ENCODE assay signal across 9 cellular contexts in the genomic region with DNA sequence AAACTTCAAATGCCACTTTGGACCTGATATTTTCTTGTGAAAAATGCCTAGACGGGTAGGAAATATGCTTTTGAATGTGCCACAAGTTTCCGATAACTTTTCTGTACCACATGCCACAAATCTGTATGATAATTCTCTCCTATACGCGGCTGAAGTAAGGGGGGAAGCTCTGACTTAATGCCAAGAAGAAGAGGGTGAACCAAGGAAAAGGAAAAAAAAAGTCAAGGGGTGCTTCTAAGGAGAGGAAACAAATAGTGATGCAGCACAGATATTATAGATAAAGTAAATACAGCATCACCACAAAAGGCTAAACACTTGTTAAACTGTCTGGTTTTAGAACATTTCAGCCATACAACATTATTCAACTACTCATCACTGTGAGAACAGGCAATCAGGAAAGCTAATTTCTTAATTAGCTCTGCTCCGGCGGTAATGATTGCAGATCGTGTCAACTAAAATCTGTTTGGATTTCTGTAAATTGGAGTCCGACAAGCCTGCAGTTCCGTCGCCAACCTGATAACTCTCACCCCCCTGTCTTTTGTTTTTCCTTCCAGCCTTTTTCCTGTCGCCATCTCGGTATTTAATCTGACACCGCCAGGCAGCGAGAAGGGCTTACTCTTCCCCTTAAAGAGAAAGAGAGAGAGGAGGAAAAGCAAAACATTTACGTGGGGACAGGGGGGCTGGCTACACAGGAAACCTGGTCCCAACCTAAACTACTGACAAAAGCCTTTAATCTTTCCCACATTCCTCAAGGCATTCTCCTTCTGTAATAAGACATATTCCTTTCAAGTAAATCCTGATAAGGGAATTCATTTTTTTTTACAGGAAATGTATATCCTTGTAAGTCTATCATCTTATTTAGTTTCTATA.
DNase-seq lines count a peak whose midpoint lies in the region; ATAC-seq lines count a peak whose summit lies in the region.
"Had no signal": no experiment of that assay in that cellular context is flagged by ENCODE, and none has a peak within 500 bp of the region (broad histone marks: within the 10 kb centered on the region; RNA-seq: fewer than 3 reads in every experiment).

No MANE protein-coding gene starts in this region.

- no peaks in the 10 kb centered on the region for H3K27me3 Mint-ChIP-seq in activated T-helper 17 cell treated with anti-CD3 and anti-CD28 coated beads, Interleukin-2, amount 50 U/mL, for 72 hours

- H3K4me1 Mint-ChIP-seq in activated T-helper 17 cell treated with anti-CD3 and anti-CD28 coated beads, Interleukin-2, amount 50 U/mL, for 72 hours = peaks cover 24% of the 10 kb centered on the region

- no peak for ATAC-seq in activated T-helper 17 cell treated with anti-CD3 and anti-CD28 coated beads, Interleukin-2, amount 50 U/mL, for 72 hours (replicated peaks)

- peak overlapping the region; percentile 92 for H3K27ac ChIP-seq in substantia nigra (ENCODE audit: low read depth, low read length, poor library complexity, severe bottlenecking)

- H3K36me3 Mint-ChIP-seq in activated T-helper 17 cell treated with anti-CD3 and anti-CD28 coated beads, Interleukin-2, amount 50 U/mL, for 72 hours (ENCODE audit: low read depth) = no peaks in the 10 kb centered on the region
- H3K36me3 Mint-ChIP-seq: CD4-positive, CD25-positive, alpha-beta regulatory T cell had no signal

- H3K9me3 Mint-ChIP-seq in activated T-helper 17 cell treated with anti-CD3 and anti-CD28 coated beads, Interleukin-2, amount 50 U/mL, for 72 hours = no peaks in the 10 kb centered on the region
- H3K9me3 Mint-ChIP-seq: CD4-positive, CD25-positive, alpha-beta regulatory T cell had no signal

- DNase-seq in NCI-H1694 (lab: John Stamatoyannopoulos, UW) (peak; percentile 7), NCI-H1694 treated with DMSO at 0.1 percent for 48 hours (lab: John Stamatoyannopoulos, UW) (no peak), islet precursor cell (peak; percentile 87), substantia nigra (lab: John Stamatoyannopoulos, UW) (peak in 1 of 49 donors; percentile 25), globus pallidus (ENCODE audit: low spot score) (no peak)
- DNase-seq in stimulated activated naive CD4-positive, alpha-beta T cell (lab: John Stamatoyannopoulos, UW) = no peak
- no peak for DNase-seq in activated naive CD4-positive, alpha-beta T cell (lab: John Stamatoyannopoulos, UW)
- DNase-seq: CD4-positive, CD25-positive, alpha-beta regulatory T cell had no signal

- peak overlapping the region; percentile 71 for H3K4me3 Mint-ChIP-seq in activated T-helper 17 cell treated with anti-CD3 and anti-CD28 coated beads, Interleukin-2, amount 50 U/mL, for 72 hours
- H3K4me3 Mint-ChIP-seq: CD4-positive, CD25-positive, alpha-beta regulatory T cell had no signal

- H3K27ac Mint-ChIP-seq in activated T-helper 17 cell treated with anti-CD3 and anti-CD28 coated beads, Interleukin-2, amount 50 U/mL, for 72 hours = peak overlapping the region; percentile 73
- H3K27ac Mint-ChIP-seq: CD4-positive, CD25-positive, alpha-beta regulatory T cell had no signal

Comparison
In these comparisons a context has a peak if more than half of its experiments do, and no peak if none do; other contexts are left out.
1. DNase-seq: peak in NCI-H1694 (single experiment) and islet precursor cell (single experiment); none in NCI-H1694 treated with DMSO at 0.1 percent for 48 hours (single experiment), stimulated activated naive CD4-positive, alpha-beta T cell (0 of 6), globus pallidus (single experiment) and activated naive CD4-positive, alpha-beta T cell (0 of 4).